Comparison of ENCODE assay signal across 19 cellular contexts in genomic region chr4:90074322-90074886, GRCh38. TPM values are rescaled to one million over a fixed set of nuclear protein-coding genes. Genes with fewer than 3 reads are reported as not detected.
DNase-seq lines count a peak whose midpoint lies in the region; TF ChIP-seq lines count a peak whose summit lies in the region.
"Had no signal": no experiment of that assay in that cellular context is flagged by ENCODE, and none has a peak within 500 bp of the region (broad histone marks: within the 10 kb centered on the region; RNA-seq: fewer than 3 reads in every experiment).

No MANE protein-coding gene starts in this region.

- no peak overlapping the region for H3K56ac ChIP-seq in H9 (ENCODE audit: insufficient read length, low read depth, low read length)

- H3K27ac ChIP-seq in H9 (ENCODE audit: insufficient read length, low read depth, low read length) = no peak overlapping the region
- H3K27ac ChIP-seq in OCI-LY3 (ENCODE audit: low read length) = peak overlapping the region; percentile 14; the same call in 1 of the 2 replicates
- H3K27ac ChIP-seq in CD8-positive, alpha-beta memory T cell (ENCODE audit: low read depth, low read length) = no peak overlapping the region
- H3K27ac ChIP-seq: KMS-11 had no signal

- WGBS in H9 (ENCODE audit: extremely low coverage, insufficient read length, low lambda C conversion rate) = no CpG with 5 or more reads among the region's 3 CpGs

- H3K4me1 Mint-ChIP-seq in H9 (peaks cover 6 to 10% of the 10 kb centered on the region in 2 experiments), progenitor cell of endocrine pancreas (ENCODE audit: low read depth) (peaks cover 12% of the 10 kb centered on the region)
- no peaks in the 10 kb centered on the region for H3K4me1 Mint-ChIP-seq in CD8-positive, alpha-beta memory T cell

- no peaks in the 10 kb centered on the region for H4K20me1 ChIP-seq in H9 (ENCODE audit: control insufficient read depth, insufficient read depth, insufficient read length)
- no peaks in the 10 kb centered on the region for H4K20me1 ChIP-seq in OCI-LY3 (ENCODE audit: insufficient read depth, low read length)

- H3K79me2 ChIP-seq in H9 (ENCODE audit: insufficient read depth, low read length) (no peaks in the 10 kb centered on the region), OCI-LY3 (ENCODE audit: low read length) (no peaks in the 10 kb centered on the region)

- peaks cover 2% of the 10 kb centered on the region; the same call in 1 of the 2 replicates for H3K4me1 ChIP-seq in H9 (ENCODE audit: insufficient read depth, low read length)
- peaks cover 70% of the 10 kb centered on the region for H3K4me1 ChIP-seq in OCI-LY3 (ENCODE audit: low read length)
- no peaks in the 10 kb centered on the region for H3K4me1 ChIP-seq in CD8-positive, alpha-beta memory T cell (ENCODE audit: insufficient read depth, low read length)

- H3K79me1 ChIP-seq in H9 (ENCODE audit: insufficient read depth, low read depth, low read length, poor library complexity, severe bottlenecking) = no peaks in the 10 kb centered on the region

- H3K4me3 Mint-ChIP-seq in H9 (no peak overlapping the region), progenitor cell of endocrine pancreas (ENCODE audit: low read depth) (no peak overlapping the region)
- H3K4me3 Mint-ChIP-seq in CD8-positive, alpha-beta memory T cell = no peak overlapping the region

- H3K14ac ChIP-seq in H9 (ENCODE audit: insufficient read depth, low read length) = no peak overlapping the region

- H3K4ac ChIP-seq in H9 (ENCODE audit: low read depth, low read length) = no peak overlapping the region

- CTCF ChIA-PET in CD8-positive, alpha-beta memory T cell (lab: Charles Lee) = no interaction called here

- H3K9me3 ChIP-seq in H9 (ENCODE audit: control insufficient read depth, low read depth, low read length) = no peaks in the 10 kb centered on the region
- H3K9me3 ChIP-seq in OCI-LY3 (ENCODE audit: insufficient read depth, low read length) = no peaks in the 10 kb centered on the region
- H3K9me3 ChIP-seq in CD8-positive, alpha-beta memory T cell (ENCODE audit: low read length) = no peaks in the 10 kb centered on the region
- H3K9me3 ChIP-seq: MG63 had no signal

- H3K4me3 ChIP-seq in OCI-LY3 (ENCODE audit: low read length) = peak overlapping the region; percentile 1; the same call in 1 of the 2 replicates
- no peak overlapping the region for H3K4me3 ChIP-seq in CD8-positive, alpha-beta memory T cell (ENCODE audit: low read length)
- H3K4me3 ChIP-seq: GM12878, MG63 had no signal

- POLR2A ChIA-PET in CD8-positive, alpha-beta memory T cell (lab: Charles Lee) = no interaction called here

- no peak overlapping the region for H2AK5ac ChIP-seq in H9 (ENCODE audit: insufficient read length, low read length)

- H3K36me3 ChIP-seq in OCI-LY3 (replicated peaks; ENCODE audit: low read depth, low read length) = peaks cover 6% of the 10 kb centered on the region
- no peaks in the 10 kb centered on the region for H3K36me3 ChIP-seq in CD8-positive, alpha-beta memory T cell (ENCODE audit: insufficient read depth, low read length)
- H3K36me3 ChIP-seq: MG63 had no signal

- no peak overlapping the region for H4K8ac ChIP-seq in H9 (replicated peaks; ENCODE audit: insufficient read length, low read depth, low read length)

- peak; percentile 47 for DNase-seq in H9
- peak; percentile 30 for DNase-seq in iPS-NIHi7 (ENCODE audit: extremely low spot score)
- DNase-seq in progenitor cell of endocrine pancreas (ENCODE audit: low spot score, unreplicated experiment) = no peak
- DNase-seq in SKM-1 (lab: John Stamatoyannopoulos, UW; ENCODE audit: unreplicated experiment) = no peak
- DNase-seq in occipital lobe (lab: John Stamatoyannopoulos, UW) = no peak
- no peak for DNase-seq in CD8-positive, alpha-beta memory T cell
- DNase-seq: GOT3; MG63; NCI-H1105 treated with DMSO at 0.1 percent for 48 hours; NCI-H187; NCI-H2171; NCI-H446 treated with DMSO at 0.1 percent for 48 hours; NK-92 treated with Interleukin-12 subunit alpha and Interleukin-12 subunit beta, amount 100 ng/mL, for 24 hours; PC-3 had no signal

- no peak overlapping the region for H4K5ac ChIP-seq in H9 (ENCODE audit: insufficient read length, low read depth, low read length)

- H2BK5ac ChIP-seq in H9 (ENCODE audit: insufficient read length, low read length) = no peak overlapping the region

- no peak overlapping the region for H4K91ac ChIP-seq in H9 (ENCODE audit: insufficient read length, low read depth, low read length)

- H3T11ph ChIP-seq in H9 (ENCODE audit: low read length) = no peak overlapping the region

- H3K27me3 ChIP-seq in H9 (ENCODE audit: insufficient read depth, low read length) = no peaks in the 10 kb centered on the region
- no peaks in the 10 kb centered on the region for H3K27me3 ChIP-seq in OCI-LY3 (ENCODE audit: low read depth, low read length)
- H3K27me3 ChIP-seq in CD8-positive, alpha-beta memory T cell (ENCODE audit: insufficient read depth, low read length, poor library complexity, severe bottlenecking) = no peaks in the 10 kb centered on the region
- H3K27me3 ChIP-seq: MG63 had no signal

- H2BK15ac ChIP-seq in H9 (ENCODE audit: low read depth, low read length) = no peak overlapping the region

- no peak overlapping the region for H2AFZ ChIP-seq in H9 (ENCODE audit: low read length)
- peak overlapping the region; percentile 30; the same call in 1 of the 2 replicates for H2AFZ ChIP-seq in OCI-LY3 (ENCODE audit: low read depth, low read length)

- H3K4me2 ChIP-seq in H9 (ENCODE audit: insufficient read depth, insufficient read length, low read length) = no peak overlapping the region
- H3K4me2 ChIP-seq in OCI-LY3 (ENCODE audit: low read length) = peak overlapping the region; percentile 34
- H3K4me2 ChIP-seq: KMS-11 had no signal

- H2BK12ac ChIP-seq in H9 (ENCODE audit: insufficient read length, low read depth, low read length) = no peak overlapping the region

- H3K23ac ChIP-seq in H9 (ENCODE audit: insufficient read length, low read depth, low read length) = no peak overlapping the region

- H3K23me2 ChIP-seq in H9 (ENCODE audit: insufficient read length, low read depth, low read length, poor library complexity, severe bottlenecking) = no peaks in the 10 kb centered on the region

- H2BK20ac ChIP-seq in H9 (ENCODE audit: low read depth, low read length, poor library complexity, severe bottlenecking) = no peak overlapping the region

- H3K36me3 Mint-ChIP-seq in H9 (ENCODE audit: insufficient read depth in 1 of 3, low read depth in 3 of 3) (no peaks in the 10 kb centered on the region), progenitor cell of endocrine pancreas (ENCODE audit: insufficient read depth) (no peaks in the 10 kb centered on the region)
- no peaks in the 10 kb centered on the region for H3K36me3 Mint-ChIP-seq in CD8-positive, alpha-beta memory T cell

- TF ChIP-seq CTCF in H9 (conservative IDR thresholded peaks at IDR 0.05) (no peak), OCI-LY3 (IDR thresholded peaks at IDR 0.05; ENCODE audit: low read depth, low read length) (no peak), progenitor cell of endocrine pancreas (IDR thresholded peaks at IDR 0.05; ENCODE audit: unreplicated experiment) (no peak)

- no peak overlapping the region for H2BK120ac ChIP-seq in H9 (ENCODE audit: low read depth, low read length, poor library complexity, severe bottlenecking)

- H3K27me3 Mint-ChIP-seq in H9 (ENCODE audit: low read depth) (no peaks in the 10 kb centered on the region), progenitor cell of endocrine pancreas (peaks cover 16% of the 10 kb centered on the region)
- no peaks in the 10 kb centered on the region for H3K27me3 Mint-ChIP-seq in CD8-positive, alpha-beta memory T cell

- H3K9me3 Mint-ChIP-seq in H9 (no peaks in the 10 kb centered on the region), progenitor cell of endocrine pancreas (ENCODE audit: low read depth) (no peaks in the 10 kb centered on the region)
- H3K9me3 Mint-ChIP-seq in CD8-positive, alpha-beta memory T cell = peaks cover 0 to 2% (median 0%) of the 10 kb centered on the region in 5 donors

- no peak overlapping the region for H3K18ac ChIP-seq in H9 (ENCODE audit: insufficient read length, low read depth, low read length)

- peak overlapping the region in 2 of 3 experiments; percentile 9 to 37; a peak in 3 of 7 replicates for H3K27ac Mint-ChIP-seq in H9
- H3K27ac Mint-ChIP-seq in progenitor cell of endocrine pancreas = peak overlapping the region; percentile 33
- H3K27ac Mint-ChIP-seq in CD8-positive, alpha-beta memory T cell = no peak overlapping the region

- H3K9ac ChIP-seq in H9 (ENCODE audit: extremely low read depth, insufficient read length, low read length) = no peak overlapping the region
- no peak overlapping the region for H3K9ac ChIP-seq in OCI-LY3 (ENCODE audit: low read length)
- H3K9ac ChIP-seq: KMS-11 had no signal

RNA-seq across cellular contexts. Expression of gene CCSER1, which starts 52.8 kb away (rescaled TPM):
- total RNA-seq in H9 (2021) (0.37 and 0.57 TPM in 2 replicates), progenitor cell of endocrine pancreas (11.6 and 11.7 TPM in 2 replicates), occipital lobe (246 TPM)
- under 1 TPM in 1 of 2 experiments, not detected in 1; 0.20 TPM for total RNA-seq in CD8-positive, alpha-beta memory T cell
- polyA plus RNA-seq in CD8-positive, alpha-beta memory T cell = 0.12 TPM
- total RNA-seq: A673, HepG2 had no signal
- polyA plus RNA-seq: HepG2 had no signal

Comparison
In these comparisons a context has a peak if more than half of its experiments do, and no peak if none do; other contexts are left out.
1. DNase-seq: peak in H9 (single experiment) and iPS-NIHi7 (single experiment); none in progenitor cell of endocrine pancreas (single experiment), SKM-1 (single experiment), occipital lobe (single experiment) and CD8-positive, alpha-beta memory T cell (0 of 5).
2. H3K27ac Mint-ChIP-seq: peak in H9 (2 of 3) and progenitor cell of endocrine pancreas (single experiment); none in CD8-positive, alpha-beta memory T cell (0 of 8).
3. RNA of gene CCSER1, which starts 52.8 kb away (total RNA-seq): 246 TPM in occipital lobe (single experiment); 11.6 to 11.7 TPM in progenitor cell of endocrine pancreas, 0.37 to 0.57 TPM in H9 and 0.20 TPM in CD8-positive, alpha-beta memory T cell; every median in the first group is over 10 times any median in the second.